In the genomic region with DNA sequence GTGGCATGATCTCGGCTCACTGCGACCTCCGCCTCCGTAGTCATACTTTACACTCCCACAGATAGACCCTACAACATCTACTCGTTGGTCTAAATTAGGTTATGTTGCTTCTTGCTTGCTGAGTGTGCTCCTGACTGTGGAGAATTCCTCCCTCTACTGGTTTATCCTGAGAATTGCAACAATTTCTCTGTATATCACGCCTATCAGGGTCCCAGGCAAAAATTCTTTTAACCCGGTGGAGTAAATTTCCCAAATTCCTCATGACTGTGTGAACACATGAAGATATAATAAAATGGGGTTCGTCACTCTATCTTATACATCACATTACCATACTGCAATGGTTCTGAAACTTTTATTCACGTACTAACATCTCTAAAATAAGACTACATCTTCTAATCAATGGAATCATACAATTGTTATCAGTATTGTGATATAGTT, we compare ENCODE assay signal across 8 cellular contexts.
DNase-seq lines count a peak whose midpoint lies in the region; ATAC-seq and TF ChIP-seq lines count a peak whose summit lies in the region.

No MANE protein-coding gene starts in this region.

- H3K4me2 ChIP-seq in MM.1S (ENCODE audit: low read depth, low read length) (no peak overlapping the region), fibroblast of lung (ENCODE audit: extremely low read depth, insufficient read depth, low read length) (no peak overlapping the region)

- H3K79me2 ChIP-seq in MM.1S (ENCODE audit: low read length): no peaks in the 10 kb centered on the region
- H3K79me2 ChIP-seq in fibroblast of lung (ENCODE audit: control insufficient read depth, insufficient read depth, low read length): no peaks in the 10 kb centered on the region

- H3F3A ChIP-seq in MM.1S (ENCODE audit: insufficient read depth, low read length): no peaks in the 10 kb centered on the region

- H2AFZ ChIP-seq in MM.1S (ENCODE audit: low read length) (no peak overlapping the region), fibroblast of lung (ENCODE audit: low read length) (no peak overlapping the region)

- H3K36me3 ChIP-seq in H7 (replicated peaks; ENCODE audit: control insufficient read depth, insufficient read depth, low read length): no peaks in the 10 kb centered on the region
- H3K36me3 ChIP-seq in MM.1S (replicated peaks; ENCODE audit: insufficient read depth, low read length): no peaks in the 10 kb centered on the region
- no peaks in the 10 kb centered on the region for H3K36me3 ChIP-seq in fibroblast of lung (ENCODE audit: control insufficient read depth, insufficient read depth, low read length)

- H3K27me3 ChIP-seq in H7 (ENCODE audit: control insufficient read depth, insufficient read depth, low read length) (no peaks in the 10 kb centered on the region), MM.1S (replicated peaks; ENCODE audit: insufficient read depth, low read length) (no peaks in the 10 kb centered on the region), fibroblast of lung (ENCODE audit: control insufficient read depth, insufficient read depth, low read length) (peaks cover 2% of the 10 kb centered on the region)

- H3K9ac ChIP-seq in MM.1S (ENCODE audit: low read length) (no peak overlapping the region), fibroblast of lung (ENCODE audit: insufficient read depth, low read length) (no peak overlapping the region)

- no peaks in the 10 kb centered on the region for H3K9me2 ChIP-seq in MM.1S (replicated peaks; ENCODE audit: insufficient read depth, low read length)

- no peak for ATAC-seq in GM19328 (IDR thresholded peaks at IDR 0.05; ENCODE audit: unreplicated experiment)

- H3K9me3 ChIP-seq in MM.1S (replicated peaks; ENCODE audit: insufficient read depth, low read length): no peaks in the 10 kb centered on the region
- H3K9me3 ChIP-seq in fibroblast of lung (ENCODE audit: control insufficient read depth, insufficient read depth, low read depth, low read length): no peaks in the 10 kb centered on the region

- peak; percentile 75 for TF ChIP-seq CTCF in MM.1S (IDR thresholded peaks at IDR 0.05; ENCODE audit: low read length)
- TF ChIP-seq CTCF in fibroblast of lung (conservative IDR thresholded peaks at IDR 0.05 in 1 of 2, IDR thresholded peaks at IDR 0.05 in 1 of 2; ENCODE audit: low read depth in 1 of 2, low read length in 2 of 2): peak; percentile 78 to 79

- H4K20me1 ChIP-seq in MM.1S (ENCODE audit: insufficient read depth, low read length) (no peaks in the 10 kb centered on the region), fibroblast of lung (ENCODE audit: control insufficient read depth, extremely low read depth, insufficient read depth, low read length) (no peaks in the 10 kb centered on the region)

- H3K27ac ChIP-seq in MM.1S (ENCODE audit: low read length): no peak overlapping the region
- H3K27ac ChIP-seq in fibroblast of lung (ENCODE audit: insufficient read depth, low read length): no peak overlapping the region

- H3K4me3 ChIP-seq in H7 (ENCODE audit: insufficient read depth, low read depth, low read length): no peak overlapping the region
- H3K4me3 ChIP-seq in MM.1S (ENCODE audit: low read length): no peak overlapping the region
- H3K4me3 ChIP-seq in fibroblast of lung (replicated peaks in 1 of 4; ENCODE audit: control extremely low read depth in 1 of 4, insufficient read depth in 1 of 4, low read depth in 3 of 4, low read length in 4 of 4): no peak overlapping the region

- H3K4me1 ChIP-seq in MM.1S (ENCODE audit: low read length) (no peaks in the 10 kb centered on the region), fibroblast of lung (ENCODE audit: control insufficient read depth, extremely low read depth, insufficient read depth, low read length) (no peaks in the 10 kb centered on the region)

- DNase-seq in NCI-H2107 treated with DMSO at 0.1 percent for 48 hours (lab: John Stamatoyannopoulos, UW; ENCODE audit: unreplicated experiment) (peak; percentile 49), NCI-H2107 (lab: John Stamatoyannopoulos, UW) (no peak), H7 (peak; percentile 26), MM.1S (peak; percentile 54), SKM-1 treated with dmso at 0.1 percent for 144 hours (lab: John Stamatoyannopoulos, UW; ENCODE audit: unreplicated experiment) (peak; percentile 66), fibroblast of lung (ENCODE audit: low read depth in 2 of 2) (peak; percentile 41 to 66), non-pigmented ciliary epithelial cell (ENCODE audit: low read depth) (peak; percentile 18)
